In the genomic region with DNA sequence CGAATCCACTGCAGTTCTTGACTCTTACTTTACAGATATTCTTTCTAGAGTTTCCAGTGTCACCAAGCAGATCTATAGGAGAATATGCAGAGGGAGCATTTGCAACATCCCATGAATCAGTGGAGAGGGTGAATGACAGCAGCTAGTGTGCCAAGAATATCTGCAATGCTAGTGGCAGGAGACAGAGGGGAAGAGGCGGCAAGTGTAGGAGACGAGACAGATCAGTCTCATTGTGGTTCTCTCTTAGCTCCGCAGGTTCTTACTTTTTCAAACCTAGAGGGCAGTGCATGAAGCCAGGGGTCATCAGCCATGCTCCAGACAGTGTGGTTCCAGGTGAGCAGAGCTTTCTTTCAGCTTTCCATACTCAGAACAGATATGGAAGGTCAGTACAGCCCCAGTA, we compare ENCODE assay signal across 6 cellular contexts.
DNase-seq lines count a peak whose midpoint lies in the region; ATAC-seq and FAIRE-seq lines count a peak whose summit lies in the region.

No MANE protein-coding gene starts in this region.

- no peaks in the 10 kb centered on the region for H3K27me3 ChIP-seq in adipocyte (replicated peaks; ENCODE audit: control insufficient read depth, insufficient read depth, low read length)
- H3K27me3 ChIP-seq in muscle layer of colon (ENCODE audit: control insufficient read depth in 1 of 2, insufficient read depth in 2 of 2, low read length in 2 of 2) = no peaks in the 10 kb centered on the region

- peak; percentile 49 for FAIRE-seq in GM19239 (lab: Jason Lieb, UNC)

- no peak for DNase-seq in GM19239 (ENCODE audit: insufficient read length, low spot score)
- peak; percentile 10 for DNase-seq in adipocyte (ENCODE audit: low read depth)
- no peak for DNase-seq in middle frontal gyrus (ENCODE audit: extremely low spot score, low spot score)
- DNase-seq in activated effector memory CD4-positive, alpha-beta T cell treated with anti-CD3 and anti-CD28 coated beads, Interleukin-2, amount 50 U/mL, for 16 hours = no peak

- H3K9me3 ChIP-seq in adipocyte (ENCODE audit: control insufficient read depth, low read length) (no peaks in the 10 kb centered on the region), muscle layer of colon (ENCODE audit: low read length) (no peaks in the 10 kb centered on the region)

- H3K4me3 ChIP-seq in adipocyte (ENCODE audit: low read length) (peak overlapping the region; percentile 92), muscle layer of colon (ENCODE audit: low read depth in 1 of 2, low read length in 2 of 2) (peak overlapping the region; percentile 75 to 87)

- H3K9ac ChIP-seq in adipocyte (ENCODE audit: low read length) (peak overlapping the region; percentile 94), muscle layer of colon (ENCODE audit: low read length) (peak overlapping the region; percentile 83)

- no peak for ATAC-seq in HG02840 (IDR thresholded peaks at IDR 0.05; ENCODE audit: low FRiP score, unreplicated experiment)

- H3K36me3 ChIP-seq in adipocyte (ENCODE audit: control insufficient read depth, insufficient read depth, low read length, severe bottlenecking) (peaks cover 20% of the 10 kb centered on the region), muscle layer of colon (ENCODE audit: insufficient read depth, low read length) (peaks cover 19% of the 10 kb centered on the region)

- peaks cover 7% of the 10 kb centered on the region for H3K4me1 ChIP-seq in adipocyte (ENCODE audit: control insufficient read depth, insufficient read depth, low read length)
- H3K4me1 ChIP-seq in muscle layer of colon (ENCODE audit: insufficient read depth, low read length) = peaks cover 7% of the 10 kb centered on the region

- H3K27ac ChIP-seq in muscle layer of colon (ENCODE audit: low read depth, low read length) = no peak overlapping the region
